ENCODE assay signal across 8 cellular contexts in the genomic region with DNA sequence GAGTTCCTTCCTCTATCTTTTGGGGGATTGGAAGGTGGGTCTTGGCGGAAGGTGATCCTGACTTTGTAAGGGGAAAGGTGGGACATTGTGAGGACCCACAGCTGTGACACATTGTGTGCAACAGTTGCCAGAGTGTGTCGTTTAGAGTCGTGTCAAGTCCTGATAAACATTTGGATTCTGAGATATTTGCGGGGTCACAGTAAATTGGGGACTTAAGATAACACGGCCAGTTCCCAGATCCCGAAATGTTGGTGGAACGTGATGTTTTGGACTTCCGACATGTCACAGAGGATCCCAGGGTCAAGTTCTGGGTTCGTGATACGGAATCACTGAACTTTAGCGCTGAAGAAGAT. TPM values are rescaled to one million over a fixed set of nuclear protein-coding genes. Genes with fewer than 3 reads are reported as not detected.
A peak's percentile ranks its signal among the peaks of the same experiment; 100 is the strongest.
DNase-seq lines count a peak whose midpoint lies in the region; ATAC-seq, FAIRE-seq and TF ChIP-seq lines count a peak whose summit lies in the region.

No MANE protein-coding gene starts in this region.

- peak overlapping the region; percentile 92 for H3K9ac ChIP-seq in NT2/D1 (ENCODE audit: insufficient read length, low read depth)

- intact Hi-C loops in pancreas (cut with DNase I), result no loop called here

- peak overlapping the region; percentile 82 for H3K4me3 ChIP-seq in NT2/D1 (ENCODE audit: insufficient read length, low read depth)
- H3K4me3 ChIP-seq in epithelial cell of esophagus (ENCODE audit: low read length), result peak overlapping the region; percentile 92
- H3K4me3 ChIP-seq in pancreas, result peak overlapping the region; percentile 65 to 82 (median 70)

- H3K9me3 ChIP-seq in NT2/D1 (ENCODE audit: insufficient read depth, low read length), result no peaks in the 10 kb centered on the region
- no peaks in the 10 kb centered on the region for H3K9me3 ChIP-seq in pancreas

- 0 to 2% methylated on average over 11 of the region's 11 CpGs for WGBS in pancreas, 2 donors

- peaks cover 25% of the 10 kb centered on the region for H3K36me3 ChIP-seq in NT2/D1 (ENCODE audit: insufficient read depth, insufficient read length, low read length)
- no peaks in the 10 kb centered on the region for H3K36me3 ChIP-seq in pancreas

- no peak for ATAC-seq in pancreas
- ATAC-seq in HG03354 (IDR thresholded peaks at IDR 0.05; ENCODE audit: poor library complexity, severe bottlenecking, unreplicated experiment), result no peak

- FAIRE-seq in pancreas (lab: Jason Lieb, UNC), result no peak

- no peak overlapping the region for H3K27ac ChIP-seq in pancreas

- DNase-seq in ELR (ENCODE audit: low read depth) (peak; percentile 33), NT2/D1 (ENCODE audit: low read depth, low spot score) (no peak), epithelial cell of esophagus (ENCODE audit: low read depth) (no peak), pancreas (no peak), NCI-H345 (lab: John Stamatoyannopoulos, UW) (no peak), middle frontal gyrus (ENCODE audit: extremely low spot score, low spot score) (no peak), HPDE6-E6E7 (ENCODE audit: extremely low spot score) (no peak)

- H3K27me3 ChIP-seq in NT2/D1 (ENCODE audit: insufficient read depth, insufficient read length), result no peaks in the 10 kb centered on the region
- no peaks in the 10 kb centered on the region for H3K27me3 ChIP-seq in pancreas

- no peak for TF ChIP-seq CTCF in epithelial cell of esophagus (IDR thresholded peaks at IDR 0.05; ENCODE audit: insufficient read depth, low read depth, low read length, missing control alignments)
- no peak for TF ChIP-seq CTCF in pancreas (IDR thresholded peaks at IDR 0.05)

- H3K4me1 ChIP-seq in NT2/D1 (ENCODE audit: insufficient read depth, insufficient read length) (no peaks in the 10 kb centered on the region), pancreas (peaks cover 0 to 9% (median 0%) of the 10 kb centered on the region in 3 donors)

RNA-seq across cellular contexts. Expression of gene ATAD5, which starts 0.6 kb away (rescaled TPM):
- total RNA-seq in pancreas, result under 1 TPM; 0.35 to 0.95 (median 0.55) TPM
- under 1 TPM; 0.19 to 0.49 TPM for polyA plus RNA-seq in pancreas

RNA-seq across cellular contexts. Expression of gene CRLF3, which starts 7.9 kb away (rescaled TPM):
- 1 to 10 TPM; 2.6 to 8.0 (median 3.2) TPM for total RNA-seq in pancreas
- polyA plus RNA-seq in pancreas, result 1 to 10 TPM; 2.5 to 2.7 TPM
